7 cellular contexts compared by ENCODE assay signal in genomic region chr20:44475372-44475693, GRCh38. TPM values are rescaled to one million over a fixed set of nuclear protein-coding genes. Genes with fewer than 3 reads are reported as not detected.
DNase-seq lines count a peak whose midpoint lies in the region; ATAC-seq and TF ChIP-seq lines count a peak whose summit lies in the region.

No MANE protein-coding gene starts in this region.

- peak overlapping the region; percentile 65 for H3K4me3 ChIP-seq in hepatocyte

- peak overlapping the region; percentile 80 for H3K27ac ChIP-seq in hepatocyte

- no peak for TF ChIP-seq CTCF in HFFc6 (IDR thresholded peaks at IDR 0.05)
- TF ChIP-seq CTCF in activated CD8-positive, alpha-beta T cell treated with anti-CD3 and anti-CD28 coated beads for 36 hours (IDR thresholded peaks at IDR 0.05) = no peak
- no peak for TF ChIP-seq CTCF in hepatocyte (IDR thresholded peaks at IDR 0.05; ENCODE audit: poor library complexity)

- peak overlapping the region; percentile 95 for H3K27ac Mint-ChIP-seq in HFFc6
- peak overlapping the region; percentile 97 for H3K27ac Mint-ChIP-seq in activated CD8-positive, alpha-beta T cell treated with anti-CD3 and anti-CD28 coated beads for 36 hours
- peak overlapping the region; percentile 97 for H3K27ac Mint-ChIP-seq in stimulated activated memory B cell treated with anti-CD40 and anti-IgM and Interleukin-4, amounts not matched to agents 10 μg/mL and 1 μg/mL and 100 μg/mL, for 72 hours

- DNase-seq in HFFc6 (no peak), hepatocyte (ENCODE audit: low spot score) (no peak), iPS-NIHi11 (ENCODE audit: low spot score) (no peak)
- DNase-seq in activated CD8-positive, alpha-beta T cell treated with anti-CD3 and anti-CD28 coated beads for 36 hours = no peak
- no peak for DNase-seq in activated CD4-positive, alpha-beta T cell treated with anti-CD3 and anti-CD28 coated beads for 1 hour

- no peaks in the 10 kb centered on the region for H4K20me1 ChIP-seq in hepatocyte (ENCODE audit: insufficient read depth, poor library complexity, severe bottlenecking)

- H3K36me3 ChIP-seq in hepatocyte (replicated peaks; ENCODE audit: insufficient read depth, low read depth) = no peaks in the 10 kb centered on the region

- intact Hi-C loops in activated CD8-positive, alpha-beta T cell treated with anti-CD3 and anti-CD28 coated beads for 36 hours (cut with micrococcal nuclease) = loop anchor here (10.0 kb wide), 1 partner anchor 139 kb away; no protein-coding TSS in a partner anchor

- no peaks in the 10 kb centered on the region for H3K9me3 Mint-ChIP-seq in HFFc6
- H3K9me3 Mint-ChIP-seq in activated CD8-positive, alpha-beta T cell treated with anti-CD3 and anti-CD28 coated beads for 36 hours = no peaks in the 10 kb centered on the region
- H3K9me3 Mint-ChIP-seq in stimulated activated memory B cell treated with anti-CD40 and anti-IgM and Interleukin-4, amounts not matched to agents 10 μg/mL and 1 μg/mL and 100 μg/mL, for 72 hours = no peaks in the 10 kb centered on the region

- no peak for ATAC-seq in activated CD8-positive, alpha-beta T cell treated with anti-CD3 and anti-CD28 coated beads for 36 hours
- no peak for ATAC-seq in stimulated activated memory B cell treated with anti-CD40 and anti-IgM and Interleukin-4, amounts not matched to agents 10 μg/mL and 1 μg/mL and 100 μg/mL, for 72 hours
- no peak for ATAC-seq in GM19328 (IDR thresholded peaks at IDR 0.05; ENCODE audit: unreplicated experiment)

- peaks cover 17% of the 10 kb centered on the region for H3K79me2 ChIP-seq in hepatocyte

- H2AFZ ChIP-seq in hepatocyte = peak overlapping the region; percentile 89

- CTCF ChIA-PET in activated CD8-positive, alpha-beta T cell treated with anti-CD3 and anti-CD28 coated beads for 36 hours (lab: Charles Lee) = interaction anchor here (0.9 to 1.9 kb wide), 7 partner anchors 16 to 258 kb away, joined by 3 to 6 read pairs (median 3); partner anchors contain the start of gene SERINC3

- H3K4me1 ChIP-seq in hepatocyte (ENCODE audit: insufficient read depth) = peaks cover 6% of the 10 kb centered on the region

- WGBS in hepatocyte (ENCODE audit: low lambda C conversion rate, missing lambda C conversion rate) = 28% methylated on average over 2 of the region's 2 CpGs

- POLR2A ChIA-PET in activated CD8-positive, alpha-beta T cell treated with anti-CD3 and anti-CD28 coated beads for 36 hours (lab: Charles Lee) = interaction anchor here (0.5 to 2.2 kb wide), 12 partner anchors 12 to 421 kb away, joined by 3 to 7 read pairs (median 3); no protein-coding TSS in a partner anchor

- H3K4me2 ChIP-seq in hepatocyte = peak overlapping the region; percentile 86

- H3K27me3 Mint-ChIP-seq in HFFc6 (ENCODE audit: insufficient read depth) = peaks cover 7% of the 10 kb centered on the region; the same call in 1 of the 2 replicates
- no peaks in the 10 kb centered on the region for H3K27me3 Mint-ChIP-seq in activated CD8-positive, alpha-beta T cell treated with anti-CD3 and anti-CD28 coated beads for 36 hours
- no peaks in the 10 kb centered on the region for H3K27me3 Mint-ChIP-seq in stimulated activated memory B cell treated with anti-CD40 and anti-IgM and Interleukin-4, amounts not matched to agents 10 μg/mL and 1 μg/mL and 100 μg/mL, for 72 hours

- no peaks in the 10 kb centered on the region for H3K9me3 ChIP-seq in hepatocyte (ENCODE audit: low read depth)

- H3K4me3 Mint-ChIP-seq in HFFc6 = peak overlapping the region; percentile 91
- H3K4me3 Mint-ChIP-seq in activated CD8-positive, alpha-beta T cell treated with anti-CD3 and anti-CD28 coated beads for 36 hours = peak overlapping the region; percentile 94
- peak overlapping the region; percentile 92 for H3K4me3 Mint-ChIP-seq in stimulated activated memory B cell treated with anti-CD40 and anti-IgM and Interleukin-4, amounts not matched to agents 10 μg/mL and 1 μg/mL and 100 μg/mL, for 72 hours

- no peaks in the 10 kb centered on the region for H3K27me3 ChIP-seq in hepatocyte

- no peaks in the 10 kb centered on the region for H3K9me2 ChIP-seq in hepatocyte (replicated peaks; ENCODE audit: insufficient read depth)

- H3K36me3 Mint-ChIP-seq in HFFc6 (ENCODE audit: low read depth) = peaks cover 1% of the 10 kb centered on the region; the same call in 1 of the 2 replicates
- no peaks in the 10 kb centered on the region for H3K36me3 Mint-ChIP-seq in activated CD8-positive, alpha-beta T cell treated with anti-CD3 and anti-CD28 coated beads for 36 hours (ENCODE audit: low read depth)
- peaks cover 4% of the 10 kb centered on the region for H3K36me3 Mint-ChIP-seq in stimulated activated memory B cell treated with anti-CD40 and anti-IgM and Interleukin-4, amounts not matched to agents 10 μg/mL and 1 μg/mL and 100 μg/mL, for 72 hours

- peaks cover 31% of the 10 kb centered on the region for H3K4me1 Mint-ChIP-seq in HFFc6 (ENCODE audit: low read depth)
- H3K4me1 Mint-ChIP-seq in activated CD8-positive, alpha-beta T cell treated with anti-CD3 and anti-CD28 coated beads for 36 hours (ENCODE audit: low read depth) = peaks cover 20% of the 10 kb centered on the region
- H3K4me1 Mint-ChIP-seq in stimulated activated memory B cell treated with anti-CD40 and anti-IgM and Interleukin-4, amounts not matched to agents 10 μg/mL and 1 μg/mL and 100 μg/mL, for 72 hours = peaks cover 46% of the 10 kb centered on the region

RNA-seq across cellular contexts. Expression of gene TTPAL, which starts 0.3 kb away (rescaled TPM):
- total RNA-seq in HFFc6 (2021; fragmentation: NEBNext Ultra II Directional; extraction: Animal tissue kit (Norgen Biotek cat#: 25700)) = 10 to 100 TPM; 28.7 to 38.7 (median 35.2) TPM
- total RNA-seq in activated CD8-positive, alpha-beta T cell treated with anti-CD3 and anti-CD28 coated beads for 36 hours = 10 to 100 TPM; 15.2 to 19.5 TPM
- total RNA-seq in hepatocyte = 11.9 and 12.9 TPM in 2 replicates
- polyA plus RNA-seq in hepatocyte = 10.3 and 14.7 TPM in 2 replicates

RNA-seq across cellular contexts. Expression of gene SERINC3, which starts 46.5 kb away (rescaled TPM):
- 100 to 1,000 TPM; 161 to 219 (median 188) TPM for total RNA-seq in HFFc6 (2021; fragmentation: NEBNext Ultra II Directional; extraction: Animal tissue kit (Norgen Biotek cat#: 25700))
- 10 to 100 TPM; 43.1 to 44.6 TPM for total RNA-seq in activated CD8-positive, alpha-beta T cell treated with anti-CD3 and anti-CD28 coated beads for 36 hours
- 80.0 and 96.9 TPM in 2 replicates for total RNA-seq in hepatocyte
- polyA plus RNA-seq in hepatocyte = 119 and 128 TPM in 2 replicates
